In genomic region chrX:133985164-133986007, GRCh38 we compare ENCODE assay signal across 8 cellular contexts. TPM values are rescaled to one million over a fixed set of nuclear protein-coding genes. Genes with fewer than 3 reads are reported as not detected.
DNase-seq lines count a peak whose midpoint lies in the region; ATAC-seq and TF ChIP-seq lines count a peak whose summit lies in the region.

TSS of gene GPC3 (minus strand) at chrX:133985594.

- 1% methylated on average over 47 of the region's 90 CpGs; no CpG with 5 or more reads in 1 of the 2 donors for WGBS in body of pancreas, 2 donors

- no peaks in the 10 kb centered on the region for H4K20me1 ChIP-seq in DND-41 (ENCODE audit: insufficient read depth, low read length)

- H3K27me3 ChIP-seq in DND-41 (ENCODE audit: insufficient read depth, low read length, poor library complexity) = no peaks in the 10 kb centered on the region
- H3K27me3 ChIP-seq in body of pancreas = no peaks in the 10 kb centered on the region

- peak within 1 kb of the TSS in 1 of 2 experiments; percentile 56; a peak in 3 of 4 replicates for H3K4me3 ChIP-seq in DND-41 (ENCODE audit: low read depth in 1 of 2, low read length in 2 of 2)
- no peak within 1 kb of the TSS for H3K4me3 ChIP-seq in body of pancreas

- no peaks in the 10 kb centered on the region for H3K79me2 ChIP-seq in DND-41 (ENCODE audit: insufficient read depth, low read length)

- no peak within 1 kb of the TSS for H3K27ac Mint-ChIP-seq in immature natural killer cell

- H3K36me3 ChIP-seq in DND-41 (ENCODE audit: insufficient read depth, low read length) = no peaks in the 10 kb centered on the region
- no peaks in the 10 kb centered on the region for H3K36me3 ChIP-seq in body of pancreas (replicated peaks in 1 of 2; ENCODE audit: insufficient read depth in 1 of 2, low read depth in 2 of 2)

- H3K4me1 Mint-ChIP-seq in immature natural killer cell = peaks cover 0 to 3% of the 10 kb centered on the region in 2 donors

- peak; percentile 65 for DNase-seq in DND-41
- DNase-seq in HuH-7 (ENCODE audit: low spot score) = peak; percentile 76
- peak; percentile 0 to 14 for DNase-seq in SW 1271 (lab: John Stamatoyannopoulos, UW)
- peak; percentile 31 to 66 (median 47) for DNase-seq in body of pancreas
- DNase-seq in immature natural killer cell = peak; percentile 14 to 30 (median 25)
- DNase-seq in stimulated activated CD4-positive, alpha-beta T cell treated with anti-CD3 and anti-CD28 coated beads, Interleukin-12 subunit alpha, Interleukin-12 subunit beta, amount 100 ng/mL, for 24 hours (ENCODE audit: low read depth in 2 of 2) = peak; percentile 1 to 11

- H3K27ac ChIP-seq in DND-41 (ENCODE audit: low read length) (peak within 1 kb of the TSS; percentile 67), body of pancreas (no peak within 1 kb of the TSS)

- no peaks in the 10 kb centered on the region for H3K36me3 Mint-ChIP-seq in immature natural killer cell

- peak within 1 kb of the TSS; percentile 63 to 84 (median 71) for H3K4me3 Mint-ChIP-seq in immature natural killer cell

- H3K9me3 ChIP-seq in DND-41 (ENCODE audit: insufficient read depth, low read length, severe bottlenecking) = no peaks in the 10 kb centered on the region
- H3K9me3 ChIP-seq in body of pancreas = no peaks in the 10 kb centered on the region

- H3K4me1 ChIP-seq in DND-41 (ENCODE audit: insufficient read depth, low read length) (peaks cover 18% of the 10 kb centered on the region), body of pancreas (peaks cover 6% of the 10 kb centered on the region)

- H3K9me3 Mint-ChIP-seq in immature natural killer cell = no peaks in the 10 kb centered on the region

- H3K27me3 Mint-ChIP-seq in immature natural killer cell (ENCODE audit: low read depth in 3 of 3) = peaks cover 3 to 12% (median 8%) of the 10 kb centered on the region in 3 donors

- TF ChIP-seq CTCF in DND-41 (IDR thresholded peaks at IDR 0.05; ENCODE audit: borderline replicate concordance, extremely low read depth, low read length, poor library complexity, severe bottlenecking) (no peak), body of pancreas (IDR thresholded peaks at IDR 0.05) (no peak)

- H3K9ac ChIP-seq in DND-41 (ENCODE audit: low read depth, low read length) = peak within 1 kb of the TSS; percentile 47

- intact Hi-C loops in body of pancreas (cut with DNase I) = no loop called here

- H2AFZ ChIP-seq in DND-41 (ENCODE audit: low read depth, low read length) = peak within 1 kb of the TSS; percentile 78

- no peak for TF ChIP-seq POLR2A in body of pancreas (IDR thresholded peaks at IDR 0.05)

- H3K4me2 ChIP-seq in DND-41 (ENCODE audit: insufficient read depth, low read length) = peak within 1 kb of the TSS; percentile 64

- peak; percentile 98 for ATAC-seq in DND-41 (ENCODE audit: insufficient read depth, low read depth)
- ATAC-seq in body of pancreas = peak; percentile 94
- no peak for ATAC-seq in GM19351 (IDR thresholded peaks at IDR 0.05; ENCODE audit: unreplicated experiment)
- ATAC-seq in HG03175 (IDR thresholded peaks at IDR 0.05; ENCODE audit: unreplicated experiment) = no peak

RNA-seq across cellular contexts. Expression of gene GPC3, which starts in this region (rescaled TPM):
- total RNA-seq in body of pancreas = 10 to 100 TPM; 16.9 to 22.7 TPM
- polyA plus RNA-seq in immature natural killer cell = not detected

Comparison
In these comparisons a context has a peak if more than half of its experiments do, and no peak if none do; other contexts are left out.
1. Peak in DNase-seq in immature natural killer cell; RNA of the gene not detected or under 1 TPM.
2. ATAC-seq: peak in DND-41 (single experiment) and body of pancreas (single experiment); none in GM19351 (single experiment) and HG03175 (single experiment).
3. DNase-seq: peak in every context shown above with its lines; median percentile 76 in HuH-7; 65 in DND-41; 47 in body of pancreas; 25 in immature natural killer cell; 7 in SW 1271; 6 in stimulated activated CD4-positive, alpha-beta T cell treated with anti-CD3 and anti-CD28 coated beads, Interleukin-12 subunit alpha, Interleukin-12 subunit beta, amount 100 ng/mL, for 24 hours.